16 cellular contexts compared by ENCODE assay signal in the genomic region with DNA sequence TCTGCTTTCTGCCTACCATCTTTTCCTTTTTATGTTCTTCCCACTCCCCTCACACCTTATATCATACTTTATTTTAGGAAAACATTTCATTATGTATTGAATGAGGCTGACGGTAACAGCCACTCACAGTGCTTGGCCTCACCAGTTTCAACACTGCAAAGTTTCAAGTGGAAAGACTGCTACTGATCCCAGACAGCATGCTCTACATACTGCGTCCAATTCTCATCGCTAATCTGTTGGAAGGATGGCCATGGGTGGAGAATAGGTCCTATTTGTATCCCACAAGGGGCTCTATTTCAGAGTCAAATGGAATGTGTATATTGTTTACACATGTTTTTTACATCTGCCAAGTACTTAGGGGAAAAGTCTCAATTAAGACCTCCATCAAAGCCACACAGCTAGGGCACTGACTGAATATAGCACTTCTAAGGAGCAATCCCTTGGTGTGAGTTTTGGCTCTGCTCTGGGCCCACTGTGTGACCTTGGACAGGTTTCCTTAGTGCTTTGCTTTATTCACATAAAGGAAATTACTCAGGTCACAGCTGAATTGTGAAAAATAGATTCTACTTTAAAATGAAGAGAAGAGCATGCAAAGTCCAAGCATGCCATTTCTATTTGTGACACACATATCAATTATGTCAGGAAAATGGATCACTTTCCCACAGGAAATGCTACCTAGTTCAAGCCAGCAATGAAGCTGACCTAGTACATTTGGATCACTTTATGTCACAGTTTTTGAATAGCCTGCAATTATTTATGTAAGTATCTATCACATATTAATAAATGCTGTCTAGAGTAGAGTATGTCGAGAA.
A peak's percentile ranks its signal among the peaks of the same experiment; 100 is the strongest.
DNase-seq lines count a peak whose midpoint lies in the region; ATAC-seq, FAIRE-seq and TF ChIP-seq lines count a peak whose summit lies in the region.
"Had no signal": no experiment of that assay in that cellular context is flagged by ENCODE, and none has a peak within 500 bp of the region (broad histone marks: within the 10 kb centered on the region; RNA-seq: fewer than 3 reads in every experiment).

No MANE protein-coding gene starts in this region.

- H3K79me2 ChIP-seq in mammary epithelial cell (ENCODE audit: insufficient read depth, low read length), result no peaks in the 10 kb centered on the region

- no peak for FAIRE-seq in kidney (lab: Jason Lieb, UNC)
- FAIRE-seq: A549 had no signal

- no peaks in the 10 kb centered on the region for H3K27me3 ChIP-seq in breast epithelium
- H3K27me3 ChIP-seq in mammary epithelial cell (ENCODE audit: insufficient read depth, low read length), result no peaks in the 10 kb centered on the region
- H3K27me3 ChIP-seq: cardiac muscle cell had no signal

- in situ Hi-C loops in mammary epithelial cell (cut with MboI; ENCODE audit: low sequenced_read_pairs in 2 of 2), result loop anchor here in 1 of 2 donors (5.0 to 25.0 kb wide), 2 partner anchors 112 to 478 kb away; partner anchors contain the start of gene STK17B

- no peak for TF ChIP-seq POLR2A in breast epithelium (IDR thresholded peaks at IDR 0.05)

- H3K9me3 ChIP-seq in breast epithelium (no peaks in the 10 kb centered on the region), mammary epithelial cell (replicated peaks; ENCODE audit: insufficient read depth, low read length) (no peaks in the 10 kb centered on the region), kidney (ENCODE audit: control insufficient read depth in 1 of 2, low read length in 2 of 2) (no peaks in the 10 kb centered on the region)
- H3K9me3 ChIP-seq: A549, prostate gland had no signal

- H3K27ac ChIP-seq in breast epithelium (peak overlapping the region; percentile 33 to 66), mammary epithelial cell (ENCODE audit: insufficient read depth, low read depth, low read length) (no peak overlapping the region), kidney (ENCODE audit: low read depth in 2 of 2, low read length in 2 of 2) (no peak overlapping the region)
- H3K27ac ChIP-seq: A549, cardiac muscle cell, HL-60 had no signal

- H3K4me3 ChIP-seq in breast epithelium (no peak overlapping the region), mammary epithelial cell (replicated peaks in 1 of 3; ENCODE audit: insufficient read depth in 1 of 3, low read depth in 2 of 3, low read length in 3 of 3) (no peak overlapping the region), kidney (ENCODE audit: low read length in 2 of 2) (no peak overlapping the region)
- H3K4me3 ChIP-seq: A549, cardiac muscle cell, prostate gland had no signal

- WGBS in mammary epithelial cell (ENCODE audit: low coverage, missing lambda C conversion rate), result 82% methylated on average over 4 of the region's 4 CpGs

- intact Hi-C loops in breast epithelium (cut with DNase I; ENCODE audit: low total_unique reads) (no loop called here), MCF 10A (cut with micrococcal nuclease) (no loop called here), mammary epithelial cell (cut with micrococcal nuclease) (no loop called here), kidney (cut with DNase I) (no loop called here)

- no peaks in the 10 kb centered on the region for H3K9me3 Mint-ChIP-seq in MCF 10A (ENCODE audit: unreplicated experiment)
- H3K9me3 Mint-ChIP-seq in T-helper 2 cell treated with Interferon-gamma antibody and Interleukin-4, amounts not matched to agents 5 μg/mL and 100 μg/mL, for 36 hours, result no peaks in the 10 kb centered on the region

- H3K4me3 Mint-ChIP-seq in MCF 10A (ENCODE audit: unreplicated experiment), result no peak overlapping the region
- no peak overlapping the region for H3K4me3 Mint-ChIP-seq in T-helper 2 cell treated with Interferon-gamma antibody and Interleukin-4, amounts not matched to agents 5 μg/mL and 100 μg/mL, for 36 hours
- H3K4me3 Mint-ChIP-seq: activated CD8-positive, alpha-beta memory T cell treated with anti-CD3 and anti-CD28 coated beads, Interleukin-2, amount 10 ng/mL, durations not matched to agents 7 days and 5 days had no signal

- BruUV-seq in MCF 10A (replicated peaks; lab: Mats Ljungman, UMichigan), result no TSS peak
- no TSS peak for BruUV-seq in mammary epithelial cell (replicated peaks; lab: Mats Ljungman, UMichigan)

- no peaks in the 10 kb centered on the region for H3K27me3 Mint-ChIP-seq in MCF 10A (ENCODE audit: insufficient read depth, unreplicated experiment)
- H3K27me3 Mint-ChIP-seq in T-helper 2 cell treated with Interferon-gamma antibody and Interleukin-4, amounts not matched to agents 5 μg/mL and 100 μg/mL, for 36 hours (ENCODE audit: low read depth), result no peaks in the 10 kb centered on the region
- H3K27me3 Mint-ChIP-seq: activated CD8-positive, alpha-beta memory T cell treated with anti-CD3 and anti-CD28 coated beads, Interleukin-2, amount 10 ng/mL, durations not matched to agents 7 days and 5 days had no signal

- H4K20me1 ChIP-seq in mammary epithelial cell (ENCODE audit: insufficient read depth, low read length), result no peaks in the 10 kb centered on the region

- H3K4me1 ChIP-seq in breast epithelium, result peaks cover 0 to 4% of the 10 kb centered on the region in 2 donors
- H3K4me1 ChIP-seq in mammary epithelial cell (ENCODE audit: insufficient read depth, low read length), result peaks cover 9% of the 10 kb centered on the region
- peaks cover 0 to 6% of the 10 kb centered on the region in 2 donors for H3K4me1 ChIP-seq in kidney (ENCODE audit: control insufficient read depth in 1 of 2, insufficient read depth in 1 of 2, low read depth in 1 of 2, low read length in 2 of 2)
- H3K4me1 ChIP-seq: A549, prostate gland had no signal

- H3K9ac ChIP-seq in mammary epithelial cell (ENCODE audit: insufficient read depth, low read length) (no peak overlapping the region), kidney (ENCODE audit: low read length in 2 of 2) (no peak overlapping the region)

- H3K36me3 ChIP-seq in breast epithelium (no peaks in the 10 kb centered on the region), mammary epithelial cell (ENCODE audit: insufficient read depth, low read length) (no peaks in the 10 kb centered on the region), kidney (ENCODE audit: control insufficient read depth in 1 of 2, insufficient read depth in 2 of 2, low read length in 2 of 2) (no peaks in the 10 kb centered on the region)
- H3K36me3 ChIP-seq: cardiac muscle cell, prostate gland had no signal

- H3K4me1 Mint-ChIP-seq in MCF 10A (ENCODE audit: insufficient read depth, unreplicated experiment), result no peaks in the 10 kb centered on the region
- H3K4me1 Mint-ChIP-seq in T-helper 2 cell treated with Interferon-gamma antibody and Interleukin-4, amounts not matched to agents 5 μg/mL and 100 μg/mL, for 36 hours (ENCODE audit: low read depth), result peaks cover 32% of the 10 kb centered on the region

- DNase-seq in breast epithelium (ENCODE audit: low spot score in 2 of 2), result no peak
- DNase-seq in MCF 10A (ENCODE audit: unreplicated experiment), result no peak
- DNase-seq in mammary epithelial cell, result no peak
- peak; percentile 36 for DNase-seq in kidney tubule cell (ENCODE audit: low spot score)
- no peak for DNase-seq in T-helper 2 cell treated with Interferon-gamma antibody and Interleukin-4, amounts not matched to agents 5 μg/mL and 100 μg/mL, for 36 hours (ENCODE audit: low spot score)
- DNase-seq in kidney, result no peak
- no peak for DNase-seq in activated CD4-positive, alpha-beta T cell treated with anti-CD3 and anti-CD28 coated beads, Interleukin-2, amount 50 U/mL, for 1 hour
- DNase-seq: activated CD8-positive, alpha-beta memory T cell treated with anti-CD3 and anti-CD28 coated beads, Interleukin-2, amount 10 ng/mL, durations not matched to agents 7 days and 5 days; activated naive CD4-positive, alpha-beta T cell treated with anti-CD3 and anti-CD28 coated beads, Interleukin-2, amount 50 U/mL, for 16 hours; NCI-H1436 treated with DMSO at 0.1 percent for 48 hours; stimulated activated CD4-positive, alpha-beta T cell treated with anti-CD3 and anti-CD28 coated beads, Interleukin-15, amount 100 ng/mL, for 24 hours had no signal

- H3K4me2 ChIP-seq in mammary epithelial cell (ENCODE audit: insufficient read depth, low read depth, low read length), result peak overlapping the region; percentile 6
- H3K4me2 ChIP-seq: A549 had no signal

- H3K27ac Mint-ChIP-seq in MCF 10A (ENCODE audit: low read depth, unreplicated experiment), result no peak overlapping the region
- no peak overlapping the region for H3K27ac Mint-ChIP-seq in T-helper 2 cell treated with Interferon-gamma antibody and Interleukin-4, amounts not matched to agents 5 μg/mL and 100 μg/mL, for 36 hours
- H3K27ac Mint-ChIP-seq: activated CD8-positive, alpha-beta memory T cell treated with anti-CD3 and anti-CD28 coated beads, Interleukin-2, amount 10 ng/mL, durations not matched to agents 7 days and 5 days had no signal

- no peaks in the 10 kb centered on the region for H3K36me3 Mint-ChIP-seq in MCF 10A (ENCODE audit: insufficient read depth, unreplicated experiment)
- no peaks in the 10 kb centered on the region for H3K36me3 Mint-ChIP-seq in T-helper 2 cell treated with Interferon-gamma antibody and Interleukin-4, amounts not matched to agents 5 μg/mL and 100 μg/mL, for 36 hours (ENCODE audit: low read depth)

- CTCF ChIA-PET in MCF 10A (lab: Yijun Ruan, JAX), result interaction anchor here (0.8 to 1.2 kb wide), 4 partner anchors 52 to 206 kb away, joined by 3 to 5 read pairs (median 4); no protein-coding TSS in a partner anchor
- CTCF ChIA-PET in mammary epithelial cell (lab: Charles Lee; ENCODE audit: low non-redundant PET), result no interaction called here

- dilution Hi-C loops in mammary epithelial cell (cut with HindIII; ENCODE audit: low sequenced_read_pairs), result no loop called here

- ATAC-seq in HG02973 (IDR thresholded peaks at IDR 0.05; ENCODE audit: unreplicated experiment), result no peak
- ATAC-seq: A549; activated CD8-positive, alpha-beta memory T cell treated with anti-CD3 and anti-CD28 coated beads, Interleukin-2, amount 10 ng/mL, durations not matched to agents 7 days and 5 days had no signal

- TF ChIP-seq CTCF in breast epithelium (IDR thresholded peaks at IDR 0.05) (no peak), MCF 10A (IDR thresholded peaks at IDR 0.05; ENCODE audit: unreplicated experiment) (no peak), mammary epithelial cell (conservative IDR thresholded peaks at IDR 0.05 in 1 of 2, IDR thresholded peaks at IDR 0.05 in 1 of 2; ENCODE audit: extremely low read depth in 1 of 2, insufficient read depth in 1 of 2, low read depth in 1 of 2, low read length in 2 of 2) (no peak), kidney (IDR thresholded peaks at IDR 0.05; ENCODE audit: borderline replicate concordance, extremely low read depth, insufficient read depth) (no peak)

- H2AFZ ChIP-seq in mammary epithelial cell (ENCODE audit: low read depth, low read length), result no peak overlapping the region

- POLR2A ChIA-PET in MCF 10A (lab: Yijun Ruan, JAX), result interaction anchor here (0.7 kb wide), 1 partner anchor 186 kb away, joined by 3 read pairs; no protein-coding TSS in a partner anchor

Comparison
In these comparisons a context has a peak if more than half of its experiments do, and no peak if none do; other contexts are left out.
1. H3K27ac ChIP-seq: peak in breast epithelium (2 of 2); none in mammary epithelial cell (single experiment) and kidney (0 of 2).